Comparison of ENCODE assay signal across 8 cellular contexts in the genomic region with DNA sequence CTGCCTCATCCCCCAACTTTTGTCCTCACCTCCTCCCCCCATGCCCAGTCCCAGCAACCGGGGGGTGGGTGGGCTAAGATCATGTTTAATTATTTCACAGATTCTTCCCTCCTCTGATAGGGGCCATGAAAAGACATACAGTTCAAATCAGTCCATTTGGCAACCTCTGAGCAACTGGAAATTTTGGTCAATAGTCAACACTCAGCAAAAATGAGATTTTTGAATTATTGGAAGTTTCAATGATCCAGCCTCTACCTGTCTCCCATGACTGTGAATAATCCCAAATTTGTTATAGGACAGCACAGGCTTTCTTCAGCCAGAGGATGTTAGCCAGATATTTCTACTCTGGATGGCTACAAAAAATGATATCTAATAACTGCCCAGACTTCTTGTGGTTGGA.
"Had no signal": no experiment of that assay in that cellular context is flagged by ENCODE, and none has a peak within 500 bp of the region (broad histone marks: within the 10 kb centered on the region; RNA-seq: fewer than 3 reads in every experiment).

No MANE protein-coding gene starts in this region.

- H3K4me3 ChIP-seq: GM12878 had no signal

- ATAC-seq: GM12878 had no signal

- FAIRE-seq: G401.6, GM12878, GM12891, GM12892, GM18507, GM19239 had no signal

- DNase-seq: GDM1, GF-D8 had no signal
